11 cellular contexts compared by ENCODE assay signal in genomic region chr14:73452341-73453191, GRCh38. TPM values are rescaled to one million over a fixed set of nuclear protein-coding genes. Genes with fewer than 3 reads are reported as not detected.
A peak's percentile ranks its signal among the peaks of the same experiment; 100 is the strongest.
DNase-seq lines count a peak whose midpoint lies in the region; ATAC-seq and TF ChIP-seq lines count a peak whose summit lies in the region.
"Had no signal": no experiment of that assay in that cellular context is flagged by ENCODE, and none has a peak within 500 bp of the region (broad histone marks: within the 10 kb centered on the region; RNA-seq: fewer than 3 reads in every experiment).

No MANE protein-coding gene starts in this region.

- ATAC-seq in foreskin keratinocyte, result peak; percentile 59
- ATAC-seq in HG02623 (IDR thresholded peaks at IDR 0.05; ENCODE audit: unreplicated experiment), result no peak

- no peak for TF ChIP-seq CTCF in foreskin keratinocyte (conservative IDR thresholded peaks at IDR 0.05)
- TF ChIP-seq CTCF in vagina (IDR thresholded peaks at IDR 0.05), result no peak

- H3K36me3 ChIP-seq in BLaER1, result peaks cover 13% of the 10 kb centered on the region; the same call in 1 of the 2 replicates
- no peaks in the 10 kb centered on the region for H3K36me3 ChIP-seq in vagina

- H3K9me3 ChIP-seq in BLaER1, result no peaks in the 10 kb centered on the region
- no peaks in the 10 kb centered on the region for H3K9me3 ChIP-seq in vagina

- H3K4me1 ChIP-seq in BLaER1, result peaks cover 44% of the 10 kb centered on the region
- peaks cover 23% of the 10 kb centered on the region for H3K4me1 ChIP-seq in foreskin keratinocyte
- peaks cover 46% of the 10 kb centered on the region for H3K4me1 ChIP-seq in vagina

- no peak overlapping the region for H3K4me3 ChIP-seq in BLaER1
- H3K4me3 ChIP-seq in vagina, result no peak overlapping the region

- H3K9ac ChIP-seq in BLaER1, result no peak overlapping the region

- intact Hi-C loops in vagina (cut with DNase I), result no loop called here

- H3K27me3 ChIP-seq in BLaER1, result no peaks in the 10 kb centered on the region
- H3K27me3 ChIP-seq in foreskin keratinocyte, result no peaks in the 10 kb centered on the region
- H3K27me3 ChIP-seq in vagina, result no peaks in the 10 kb centered on the region

- H3K4me2 ChIP-seq in BLaER1, result peak overlapping the region; percentile 33

- DNase-seq in HCEC 1CT (peak; percentile 86), SW 1271 (lab: John Stamatoyannopoulos, UW) (peak; percentile 12 to 50), foreskin keratinocyte (peak in 1 of 2 donors; percentile 54), NCI-H510A treated with DMSO at 0.1 percent for 48 hours (lab: John Stamatoyannopoulos, UW) (no peak), vagina (ENCODE audit: extremely low spot score in 2 of 2) (no peak), SHP77 (lab: John Stamatoyannopoulos, UW) (no peak)
- DNase-seq: cortex of kidney; NCI-H1930; stimulated activated CD4-positive, alpha-beta T cell treated with anti-CD3 and anti-CD28 coated beads, Interleukin-4, amount 100 ng/mL, for 1 hour had no signal

- TF ChIP-seq POLR2A in vagina (IDR thresholded peaks at IDR 0.05), result no peak

- H4K20me1 ChIP-seq in BLaER1, result peaks cover 87% of the 10 kb centered on the region

- no peak overlapping the region for H3K27ac ChIP-seq in BLaER1
- H3K27ac ChIP-seq in foreskin keratinocyte, result no peak overlapping the region
- no peak overlapping the region for H3K27ac ChIP-seq in vagina

RNA-seq across cellular contexts. Expression of gene NUMB, which starts 5.8 kb away (rescaled TPM):
- total RNA-seq in foreskin keratinocyte, result 42.5 and 42.6 TPM in 2 replicates
- polyA plus RNA-seq in foreskin keratinocyte, result 26.1 and 27.6 TPM in 2 replicates
- total RNA-seq in vagina, result 48.1 TPM

RNA-seq across cellular contexts. Expression of gene RIOX1, which starts 38.2 kb away (rescaled TPM):
- total RNA-seq in foreskin keratinocyte (16.1 and 16.8 TPM in 2 replicates), vagina (16.7 TPM)
- polyA plus RNA-seq in foreskin keratinocyte, result 10.7 and 12.2 TPM in 2 replicates

Comparison
In these comparisons a context has a peak if more than half of its experiments do, and no peak if none do; other contexts are left out.
1. DNase-seq: peak in HCEC 1CT (single experiment) and SW 1271 (2 of 2); none in NCI-H510A treated with DMSO at 0.1 percent for 48 hours (single experiment), vagina (0 of 2) and SHP77 (0 of 2).